1 cellular context compared by ENCODE assay signal in the genomic region with DNA sequence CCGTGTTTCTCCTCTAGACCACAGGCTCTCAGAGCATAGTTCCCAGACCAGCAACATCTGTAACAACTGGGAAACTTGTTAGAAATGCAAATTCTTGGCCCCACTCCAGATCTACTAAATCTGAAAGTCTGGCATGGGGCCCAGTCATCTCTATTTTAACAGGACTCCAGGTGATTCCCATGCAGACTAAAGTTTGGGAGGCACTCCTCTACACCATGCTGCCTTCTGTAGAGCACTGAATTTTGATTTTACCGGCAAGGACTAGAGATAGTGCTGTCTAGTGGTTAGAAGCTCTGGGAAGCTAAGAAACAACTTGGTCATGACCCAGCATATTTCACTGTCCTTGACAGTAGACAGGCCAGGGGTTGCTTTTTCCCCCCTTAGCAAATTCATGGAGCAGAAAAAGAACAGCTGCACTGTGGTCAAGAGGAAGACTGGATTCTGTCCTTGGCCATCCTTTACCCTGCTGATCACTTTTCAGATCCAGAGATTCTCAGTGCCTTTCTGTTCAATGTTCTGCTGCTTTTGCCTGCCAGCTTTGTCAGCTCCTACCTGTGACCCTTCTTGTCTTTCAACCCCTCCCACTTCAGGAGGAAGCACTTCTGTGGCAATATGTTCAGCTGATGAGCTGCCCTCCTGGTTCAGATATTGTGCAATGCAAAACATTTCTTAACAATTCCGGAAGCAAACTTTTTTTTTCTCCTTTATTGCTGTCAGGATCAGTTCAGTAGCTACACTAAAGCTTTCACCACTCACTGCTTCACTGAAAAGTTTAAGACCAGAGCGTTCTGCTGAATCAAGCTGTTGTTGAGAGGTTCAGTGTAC.
TF ChIP-seq lines count a peak whose summit lies in the region.

No MANE protein-coding gene starts in this region.

TF ChIP-seq in K562, 482 proteins besides CTCF, POLR2A, EP300 and RAD21 (continued from another document and continues in another):
- TF ChIP-seq, protein P1, sequence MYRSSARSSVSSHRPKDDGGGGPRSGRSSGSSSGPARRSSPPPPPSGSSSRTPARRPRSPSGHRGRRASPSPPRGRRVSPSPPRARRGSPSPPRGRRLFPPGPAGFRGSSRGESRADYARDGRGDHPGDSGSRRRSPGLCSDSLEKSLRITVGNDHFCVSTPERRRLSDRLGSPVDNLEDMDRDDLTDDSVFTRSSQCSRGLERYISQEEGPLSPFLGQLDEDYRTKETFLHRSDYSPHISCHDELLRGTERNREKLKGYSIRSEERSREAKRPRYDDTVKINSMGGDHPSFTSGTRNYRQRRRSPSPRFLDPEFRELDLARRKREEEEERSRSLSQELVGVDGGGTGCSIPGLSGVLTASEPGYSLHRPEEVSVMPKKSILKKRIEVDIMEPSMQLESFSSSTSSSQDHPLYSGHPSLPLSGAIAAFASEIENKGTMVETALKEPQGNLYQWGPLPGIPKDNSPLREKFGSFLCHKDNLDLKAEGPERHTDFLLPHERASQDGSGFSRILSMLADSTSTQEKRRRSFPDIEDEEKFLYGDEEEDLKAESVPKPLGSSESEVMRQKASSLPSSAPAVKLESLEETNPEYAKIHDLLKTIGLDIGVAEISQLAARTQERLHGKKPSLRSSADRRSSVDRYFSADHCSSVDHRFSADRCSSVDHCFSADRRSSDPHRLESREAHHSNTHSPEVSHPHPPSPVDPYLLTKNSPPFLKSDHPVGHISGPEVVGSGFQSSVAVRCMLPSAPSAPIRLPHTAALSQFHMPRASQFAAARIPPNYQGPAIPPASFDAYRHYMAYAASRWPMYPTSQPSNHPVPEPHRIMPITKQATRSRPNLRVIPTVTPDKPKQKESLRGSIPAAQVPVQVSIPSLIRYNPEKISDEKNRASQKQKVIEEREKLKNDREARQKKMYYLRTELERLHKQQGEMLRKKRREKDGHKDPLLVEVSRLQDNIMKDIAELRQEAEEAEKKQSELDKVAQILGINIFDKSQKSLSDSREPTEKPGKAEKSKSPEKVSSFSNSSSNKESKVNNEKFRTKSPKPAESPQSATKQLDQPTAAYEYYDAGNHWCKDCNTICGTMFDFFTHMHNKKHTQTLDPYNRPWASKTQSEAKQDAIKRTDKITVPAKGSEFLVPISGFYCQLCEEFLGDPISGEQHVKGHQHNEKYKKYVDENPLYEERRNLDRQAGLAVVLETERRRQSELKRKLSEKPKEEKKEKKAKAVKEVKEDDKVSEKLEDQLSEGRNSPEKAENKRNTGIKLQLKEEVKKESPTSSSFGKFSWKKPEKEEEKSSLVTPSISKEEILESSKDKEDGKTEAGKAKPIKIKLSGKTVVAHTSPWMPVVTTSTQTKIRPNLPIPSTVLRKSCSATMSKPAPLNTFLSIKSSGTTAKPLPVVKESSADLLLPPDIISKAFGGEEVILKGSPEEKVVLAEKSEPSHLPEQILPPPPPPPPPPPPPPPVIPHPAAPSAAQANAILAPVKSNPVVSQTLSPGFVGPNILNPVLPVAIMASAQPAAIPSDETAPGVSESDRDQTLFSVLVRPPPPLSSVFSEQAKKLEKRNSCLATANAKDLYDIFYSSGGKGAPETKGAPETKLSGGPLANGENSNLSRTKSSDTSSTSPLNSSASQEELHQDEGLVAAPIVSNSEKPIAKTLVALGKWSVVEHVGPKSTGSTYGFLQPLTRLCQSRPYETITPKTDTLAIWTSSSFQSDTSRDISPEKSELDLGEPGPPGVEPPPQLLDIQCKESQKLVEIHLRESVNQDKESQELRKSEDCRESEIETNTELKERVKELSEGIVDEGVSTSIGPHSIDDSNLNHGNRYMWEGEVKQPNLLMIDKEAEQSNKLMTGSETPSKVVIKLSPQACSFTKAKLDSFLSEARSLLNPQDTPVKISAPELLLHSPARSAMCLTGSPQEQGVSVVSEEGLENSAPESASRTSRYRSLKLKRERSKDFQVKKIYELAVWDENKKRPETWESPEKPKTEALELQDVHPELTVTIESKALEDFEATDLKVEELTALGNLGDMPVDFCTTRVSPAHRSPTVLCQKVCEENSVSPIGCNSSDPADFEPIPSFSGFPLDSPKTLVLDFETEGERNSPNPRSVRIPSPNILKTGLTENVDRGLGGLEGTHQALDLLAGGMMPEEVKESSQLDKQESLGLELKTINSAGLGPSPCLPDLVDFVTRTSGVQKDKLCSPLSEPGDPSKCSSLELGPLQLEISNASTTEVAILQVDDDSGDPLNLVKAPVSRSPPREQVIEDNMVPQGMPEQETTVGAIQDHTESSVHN (IDR thresholded peaks at IDR 0.05; ENCODE audit: borderline replicate concordance in 1 of 2, low read depth in 1 of 2) = peak in 1 of 2 experiments; percentile 36; a peak in 1 of 4 replicates
- TF ChIP-seq ILK (tag; IDR thresholded peaks at IDR 0.05; ENCODE audit: borderline replicate concordance, low read depth) = no peak
- no peak for TF ChIP-seq ZNF197 (CRISPR knock-in tag; IDR thresholded peaks at IDR 0.05; ENCODE audit: low read depth)
- TF ChIP-seq ZFP1 (CRISPR knock-in tag; IDR thresholded peaks at IDR 0.05) = no peak
- TF ChIP-seq, protein P2, sequence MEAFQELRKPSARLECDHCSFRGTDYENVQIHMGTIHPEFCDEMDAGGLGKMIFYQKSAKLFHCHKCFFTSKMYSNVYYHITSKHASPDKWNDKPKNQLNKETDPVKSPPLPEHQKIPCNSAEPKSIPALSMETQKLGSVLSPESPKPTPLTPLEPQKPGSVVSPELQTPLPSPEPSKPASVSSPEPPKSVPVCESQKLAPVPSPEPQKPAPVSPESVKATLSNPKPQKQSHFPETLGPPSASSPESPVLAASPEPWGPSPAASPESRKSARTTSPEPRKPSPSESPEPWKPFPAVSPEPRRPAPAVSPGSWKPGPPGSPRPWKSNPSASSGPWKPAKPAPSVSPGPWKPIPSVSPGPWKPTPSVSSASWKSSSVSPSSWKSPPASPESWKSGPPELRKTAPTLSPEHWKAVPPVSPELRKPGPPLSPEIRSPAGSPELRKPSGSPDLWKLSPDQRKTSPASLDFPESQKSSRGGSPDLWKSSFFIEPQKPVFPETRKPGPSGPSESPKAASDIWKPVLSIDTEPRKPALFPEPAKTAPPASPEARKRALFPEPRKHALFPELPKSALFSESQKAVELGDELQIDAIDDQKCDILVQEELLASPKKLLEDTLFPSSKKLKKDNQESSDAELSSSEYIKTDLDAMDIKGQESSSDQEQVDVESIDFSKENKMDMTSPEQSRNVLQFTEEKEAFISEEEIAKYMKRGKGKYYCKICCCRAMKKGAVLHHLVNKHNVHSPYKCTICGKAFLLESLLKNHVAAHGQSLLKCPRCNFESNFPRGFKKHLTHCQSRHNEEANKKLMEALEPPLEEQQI (IDR thresholded peaks at IDR 0.05) = no peak
- TF ChIP-seq, protein P3, sequence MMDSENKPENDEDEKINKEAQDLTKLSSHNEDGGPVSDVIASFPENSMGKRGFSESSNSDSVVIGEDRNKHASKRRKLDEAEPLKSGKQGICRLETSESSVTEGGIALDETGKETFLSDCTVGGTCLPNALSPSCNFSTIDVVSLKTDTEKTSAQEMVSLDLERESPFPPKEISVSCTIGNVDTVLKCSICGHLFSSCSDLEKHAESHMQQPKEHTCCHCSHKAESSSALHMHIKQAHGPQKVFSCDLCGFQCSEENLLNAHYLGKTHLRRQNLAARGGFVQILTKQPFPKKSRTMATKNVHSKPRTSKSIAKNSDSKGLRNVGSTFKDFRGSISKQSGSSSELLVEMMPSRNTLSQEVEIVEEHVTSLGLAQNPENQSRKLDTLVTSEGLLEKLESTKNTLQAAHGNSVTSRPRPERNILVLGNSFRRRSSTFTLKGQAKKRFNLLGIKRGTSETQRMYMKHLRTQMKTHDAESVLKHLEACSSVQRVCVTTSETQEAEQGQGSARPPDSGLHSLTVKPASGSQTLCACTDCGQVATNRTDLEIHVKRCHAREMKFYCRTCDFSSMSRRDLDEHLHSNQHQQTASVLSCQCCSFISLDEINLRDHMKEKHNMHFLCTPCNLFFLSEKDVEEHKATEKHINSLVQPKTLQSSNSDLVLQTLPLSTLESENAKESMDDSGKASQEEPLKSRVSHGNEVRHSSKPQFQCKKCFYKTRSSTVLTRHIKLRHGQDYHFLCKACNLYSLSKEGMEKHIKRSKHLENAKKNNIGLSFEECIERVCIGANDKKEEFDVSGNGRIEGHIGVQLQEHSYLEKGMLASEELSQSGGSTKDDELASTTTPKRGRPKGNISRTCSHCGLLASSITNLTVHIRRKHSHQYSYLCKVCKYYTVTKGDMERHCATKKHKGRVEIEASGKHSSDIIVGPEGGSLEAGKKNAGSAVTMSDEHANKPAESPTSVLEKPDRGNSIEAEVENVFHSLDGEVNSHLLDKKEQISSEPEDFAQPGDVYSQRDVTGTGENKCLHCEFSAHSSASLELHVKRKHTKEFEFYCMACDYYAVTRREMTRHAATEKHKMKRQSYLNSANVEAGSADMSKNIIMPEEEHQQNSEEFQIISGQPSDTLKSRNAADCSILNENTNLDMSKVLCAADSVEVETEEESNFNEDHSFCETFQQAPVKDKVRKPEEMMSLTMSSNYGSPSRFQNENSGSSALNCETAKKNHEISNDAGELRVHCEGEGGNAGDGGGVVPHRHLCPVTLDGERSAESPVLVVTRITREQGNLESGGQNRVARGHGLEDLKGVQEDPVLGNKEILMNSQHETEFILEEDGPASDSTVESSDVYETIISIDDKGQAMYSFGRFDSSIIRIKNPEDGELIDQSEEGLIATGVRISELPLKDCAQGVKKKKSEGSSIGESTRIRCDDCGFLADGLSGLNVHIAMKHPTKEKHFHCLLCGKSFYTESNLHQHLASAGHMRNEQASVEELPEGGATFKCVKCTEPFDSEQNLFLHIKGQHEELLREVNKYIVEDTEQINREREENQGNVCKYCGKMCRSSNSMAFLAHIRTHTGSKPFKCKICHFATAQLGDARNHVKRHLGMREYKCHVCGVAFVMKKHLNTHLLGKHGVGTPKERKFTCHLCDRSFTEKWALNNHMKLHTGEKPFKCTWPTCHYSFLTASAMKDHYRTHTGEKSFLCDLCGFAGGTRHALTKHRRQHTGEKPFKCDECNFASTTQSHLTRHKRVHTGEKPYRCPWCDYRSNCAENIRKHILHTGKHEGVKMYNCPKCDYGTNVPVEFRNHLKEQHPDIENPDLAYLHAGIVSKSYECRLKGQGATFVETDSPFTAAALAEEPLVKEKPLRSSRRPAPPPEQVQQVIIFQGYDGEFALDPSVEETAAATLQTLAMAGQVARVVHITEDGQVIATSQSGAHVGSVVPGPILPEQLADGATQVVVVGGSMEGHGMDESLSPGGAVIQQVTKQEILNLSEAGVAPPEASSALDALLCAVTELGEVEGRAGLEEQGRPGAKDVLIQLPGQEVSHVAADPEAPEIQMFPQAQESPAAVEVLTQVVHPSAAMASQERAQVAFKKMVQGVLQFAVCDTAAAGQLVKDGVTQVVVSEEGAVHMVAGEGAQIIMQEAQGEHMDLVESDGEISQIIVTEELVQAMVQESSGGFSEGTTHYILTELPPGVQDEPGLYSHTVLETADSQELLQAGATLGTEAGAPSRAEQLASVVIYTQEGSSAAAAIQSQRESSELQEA (IDR thresholded peaks at IDR 0.05; ENCODE audit: low read depth) = no peak
- TF ChIP-seq, protein P4, sequence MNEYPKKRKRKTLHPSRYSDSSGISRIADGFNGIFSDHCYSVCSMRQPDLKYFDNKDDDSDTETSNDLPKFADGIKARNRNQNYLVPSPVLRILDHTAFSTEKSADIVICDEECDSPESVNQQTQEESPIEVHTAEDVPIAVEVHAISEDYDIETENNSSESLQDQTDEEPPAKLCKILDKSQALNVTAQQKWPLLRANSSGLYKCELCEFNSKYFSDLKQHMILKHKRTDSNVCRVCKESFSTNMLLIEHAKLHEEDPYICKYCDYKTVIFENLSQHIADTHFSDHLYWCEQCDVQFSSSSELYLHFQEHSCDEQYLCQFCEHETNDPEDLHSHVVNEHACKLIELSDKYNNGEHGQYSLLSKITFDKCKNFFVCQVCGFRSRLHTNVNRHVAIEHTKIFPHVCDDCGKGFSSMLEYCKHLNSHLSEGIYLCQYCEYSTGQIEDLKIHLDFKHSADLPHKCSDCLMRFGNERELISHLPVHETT (CRISPR knock-in tag; conservative IDR thresholded peaks at IDR 0.05 in 1 of 2, IDR thresholded peaks at IDR 0.05 in 1 of 2) = 0 out of 4 replicates have a peak, but pooled peaks of 1 of the 2 experiments have one; percentile 26
- no peak for TF ChIP-seq PHF21A (IDR thresholded peaks at IDR 0.05; ENCODE audit: borderline replicate concordance, low read depth)
- peak; percentile 71 for TF ChIP-seq DACH1 (IDR thresholded peaks at IDR 0.05; ENCODE audit: partially characterized antibody)
- TF ChIP-seq ZNF778 (CRISPR knock-in tag; IDR thresholded peaks at IDR 0.05) = no peak
- TF ChIP-seq KDM1A (IDR thresholded peaks at IDR 0.05) = peak in 1 of 2 experiments; percentile 31; a peak in 2 of 4 replicates
- no peak for TF ChIP-seq PML (IDR thresholded peaks at IDR 0.05; ENCODE audit: low read length)
- TF ChIP-seq, protein P5, sequence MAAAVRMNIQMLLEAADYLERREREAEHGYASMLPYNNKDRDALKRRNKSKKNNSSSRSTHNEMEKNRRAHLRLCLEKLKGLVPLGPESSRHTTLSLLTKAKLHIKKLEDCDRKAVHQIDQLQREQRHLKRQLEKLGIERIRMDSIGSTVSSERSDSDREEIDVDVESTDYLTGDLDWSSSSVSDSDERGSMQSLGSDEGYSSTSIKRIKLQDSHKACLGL (CRISPR knock-in tag; IDR thresholded peaks at IDR 0.05; ENCODE audit: borderline replicate concordance, poor library complexity, severe bottlenecking) = no peak
- no peak for TF ChIP-seq HIVEP1 (CRISPR knock-in tag; IDR thresholded peaks at IDR 0.05)
- TF ChIP-seq, protein P6, sequence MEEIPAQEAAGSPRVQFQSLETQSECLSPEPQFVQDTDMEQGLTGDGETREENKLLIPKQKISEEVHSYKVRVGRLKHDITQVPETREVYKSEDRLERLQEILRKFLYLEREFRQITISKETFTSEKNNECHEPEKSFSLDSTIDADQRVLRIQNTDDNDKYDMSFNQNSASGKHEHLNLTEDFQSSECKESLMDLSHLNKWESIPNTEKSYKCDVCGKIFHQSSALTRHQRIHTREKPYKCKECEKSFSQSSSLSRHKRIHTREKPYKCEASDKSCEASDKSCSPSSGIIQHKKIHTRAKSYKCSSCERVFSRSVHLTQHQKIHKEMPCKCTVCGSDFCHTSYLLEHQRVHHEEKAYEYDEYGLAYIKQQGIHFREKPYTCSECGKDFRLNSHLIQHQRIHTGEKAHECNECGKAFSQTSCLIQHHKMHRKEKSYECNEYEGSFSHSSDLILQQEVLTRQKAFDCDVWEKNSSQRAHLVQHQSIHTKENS (CRISPR knock-in tag; IDR thresholded peaks at IDR 0.05) = no peak
- no peak for TF ChIP-seq FOXK1 (CRISPR knock-in tag; IDR thresholded peaks at IDR 0.05; ENCODE audit: borderline replicate concordance)
- no peak for TF ChIP-seq KDM5B (IDR thresholded peaks at IDR 0.05; ENCODE audit: insufficient replicate concordance, low read depth, low read length)
- TF ChIP-seq, protein P7, sequence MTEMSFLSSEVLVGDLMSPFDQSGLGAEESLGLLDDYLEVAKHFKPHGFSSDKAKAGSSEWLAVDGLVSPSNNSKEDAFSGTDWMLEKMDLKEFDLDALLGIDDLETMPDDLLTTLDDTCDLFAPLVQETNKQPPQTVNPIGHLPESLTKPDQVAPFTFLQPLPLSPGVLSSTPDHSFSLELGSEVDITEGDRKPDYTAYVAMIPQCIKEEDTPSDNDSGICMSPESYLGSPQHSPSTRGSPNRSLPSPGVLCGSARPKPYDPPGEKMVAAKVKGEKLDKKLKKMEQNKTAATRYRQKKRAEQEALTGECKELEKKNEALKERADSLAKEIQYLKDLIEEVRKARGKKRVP (CRISPR knock-in tag; IDR thresholded peaks at IDR 0.05) = no peak
- no peak for TF ChIP-seq TEAD2 (tag; IDR thresholded peaks at IDR 0.05)
- no peak for TF ChIP-seq CXXC5 (CRISPR knock-in tag; IDR thresholded peaks at IDR 0.05)
- no peak for TF ChIP-seq TAL1 (IDR thresholded peaks at IDR 0.05)
- TF ChIP-seq MTA1 (IDR thresholded peaks at IDR 0.05; ENCODE audit: borderline replicate concordance) = 0 out of 2 replicates have a peak, but pooled peaks have one; percentile 24
- no peak for TF ChIP-seq KLF10 (CRISPR knock-in tag; IDR thresholded peaks at IDR 0.05)
- TF ChIP-seq FOXA3 (CRISPR knock-in tag; conservative IDR thresholded peaks at IDR 0.05 in 1 of 2, IDR thresholded peaks at IDR 0.05 in 1 of 2) = no peak
- no peak for TF ChIP-seq RBM39 (optimal IDR thresholded peaks at IDR 0.05; ENCODE audit: low read depth, low read length)
